Comparison of ENCODE assay signal across 19 cellular contexts in genomic region chr1:192889082-192889481, GRCh38.
DNase-seq lines count a peak whose midpoint lies in the region; ATAC-seq, FAIRE-seq and TF ChIP-seq lines count a peak whose summit lies in the region.
"Had no signal": no experiment of that assay in that cellular context is flagged by ENCODE, and none has a peak within 500 bp of the region (broad histone marks: within the 10 kb centered on the region; RNA-seq: fewer than 3 reads in every experiment).

No MANE protein-coding gene starts in this region.

- H3K27me3 Mint-ChIP-seq in nephron progenitor cell (ENCODE audit: low read depth, poor library complexity), result no peaks in the 10 kb centered on the region
- no peaks in the 10 kb centered on the region for H3K27me3 Mint-ChIP-seq in activated CD4-positive, alpha-beta memory T cell treated with anti-CD3 and anti-CD28 coated beads for 36 hours
- H3K27me3 Mint-ChIP-seq: CD4-positive, alpha-beta memory T cell had no signal

- CTCF ChIA-PET in K562 (lab: Yijun Ruan, JAX; ENCODE audit: low intra/inter-chr PET ratio), result no interaction called here
- CTCF ChIA-PET in activated CD4-positive, alpha-beta memory T cell treated with anti-CD3 and anti-CD28 coated beads for 36 hours (lab: Charles Lee), result no interaction called here

- H3K27ac ChIP-seq in K562 (ENCODE audit: extremely low read depth, low read depth, low read length), result no peak overlapping the region
- H3K27ac ChIP-seq: C4-2B had no signal

- H3K4me3 Mint-ChIP-seq in nephron progenitor cell, result no peak overlapping the region
- H3K4me3 Mint-ChIP-seq in activated CD4-positive, alpha-beta memory T cell treated with anti-CD3 and anti-CD28 coated beads for 36 hours, result no peak overlapping the region
- H3K4me3 Mint-ChIP-seq: CD4-positive, alpha-beta memory T cell had no signal

- TF ChIP-seq EP300 in K562 (IDR thresholded peaks at IDR 0.05; ENCODE audit: low read length), result no peak

- BruUV-seq in K562 (replicated peaks; lab: Mats Ljungman, UMichigan), result no TSS peak

- H3K27ac Mint-ChIP-seq in nephron progenitor cell, result no peak overlapping the region
- H3K27ac Mint-ChIP-seq in activated CD4-positive, alpha-beta memory T cell treated with anti-CD3 and anti-CD28 coated beads for 36 hours, result no peak overlapping the region
- H3K27ac Mint-ChIP-seq: CD4-positive, alpha-beta memory T cell had no signal

- peaks cover 11% of the 10 kb centered on the region for H3K4me1 Mint-ChIP-seq in nephron progenitor cell
- no peaks in the 10 kb centered on the region for H3K4me1 Mint-ChIP-seq in activated CD4-positive, alpha-beta memory T cell treated with anti-CD3 and anti-CD28 coated beads for 36 hours (ENCODE audit: low read depth)
- H3K4me1 Mint-ChIP-seq: CD4-positive, alpha-beta memory T cell had no signal

- no peaks in the 10 kb centered on the region for H3K36me3 Mint-ChIP-seq in nephron progenitor cell (ENCODE audit: low read depth)
- H3K36me3 Mint-ChIP-seq in activated CD4-positive, alpha-beta memory T cell treated with anti-CD3 and anti-CD28 coated beads for 36 hours, result no peaks in the 10 kb centered on the region
- H3K36me3 Mint-ChIP-seq: CD4-positive, alpha-beta memory T cell had no signal

- no peak for TF ChIP-seq POLR2A in K562 (conservative IDR thresholded peaks at IDR 0.05)

- H3K4me1 ChIP-seq in K562 (replicated peaks in 1 of 2; ENCODE audit: control insufficient read depth in 2 of 2, insufficient read depth in 2 of 2, low read length in 2 of 2), result no peaks in the 10 kb centered on the region

- no peak for DNase-seq in D721Med (ENCODE audit: insufficient read length, low spot score)
- DNase-seq in OCI-M1 (lab: John Stamatoyannopoulos, UW), result peak; percentile 65
- no peak for DNase-seq in K562 (ENCODE audit: extremely low read depth in 1 of 4, low spot score in 3 of 4)
- no peak for DNase-seq in activated gamma-delta T cell treated with Interleukin-2 at 50 U/mL for 16 hours
- no peak for DNase-seq in nephron progenitor cell
- DNase-seq in activated CD4-positive, alpha-beta memory T cell treated with anti-CD3 and anti-CD28 coated beads for 36 hours, result no peak
- DNase-seq in frontal cortex (ENCODE audit: low spot score in 2 of 2), result no peak
- DNase-seq: ACHN; CD4-positive, alpha-beta memory T cell; DMS153; DMS79 treated with DMSO at 0.1 percent for 48 hours; EL had no signal

- intact Hi-C loops in K562 (cut with micrococcal nuclease), result no loop called here
- intact Hi-C loops in activated CD4-positive, alpha-beta memory T cell treated with anti-CD3 and anti-CD28 coated beads for 36 hours (cut with micrococcal nuclease), result no loop called here

- TF ChIP-seq RAD21 in K562 (CRISPR knock-in tag; conservative IDR thresholded peaks at IDR 0.05 in 1 of 2, IDR thresholded peaks at IDR 0.05 in 1 of 2), result no peak

- H4K20me1 ChIP-seq in K562 (replicated peaks; ENCODE audit: control insufficient read depth, insufficient read depth, low read length), result no peaks in the 10 kb centered on the region

- H3K9ac ChIP-seq in K562 (ENCODE audit: insufficient read depth in 1 of 2, low read depth in 2 of 2, low read length in 2 of 2), result no peak overlapping the region

- no peaks in the 10 kb centered on the region for H3K9me3 Mint-ChIP-seq in nephron progenitor cell
- H3K9me3 Mint-ChIP-seq in activated CD4-positive, alpha-beta memory T cell treated with anti-CD3 and anti-CD28 coated beads for 36 hours, result no peaks in the 10 kb centered on the region

- POLR2A ChIA-PET in K562 (lab: Yijun Ruan, JAX), result no interaction called here
- POLR2A ChIA-PET in activated CD4-positive, alpha-beta memory T cell treated with anti-CD3 and anti-CD28 coated beads for 36 hours (lab: Charles Lee), result no interaction called here

- peaks cover 0 to 7% of the 10 kb centered on the region in 2 experiments; a peak in 2 of 5 replicates for H3K27me3 ChIP-seq in K562 (ENCODE audit: control insufficient read depth in 2 of 2, insufficient read depth in 2 of 2, low read length in 2 of 2)

- no peaks in the 10 kb centered on the region for H3K79me2 ChIP-seq in K562 (ENCODE audit: control insufficient read depth, insufficient read depth, low read length)

- TF ChIP-seq CTCF in D721Med (IDR thresholded peaks at IDR 0.05; ENCODE audit: insufficient read depth, missing control alignments), result no peak
- TF ChIP-seq CTCF in K562 (IDR thresholded peaks at IDR 0.05 in 2 of 3, conservative IDR thresholded peaks at IDR 0.05 in 1 of 3; ENCODE audit: insufficient read depth in 2 of 3, low read depth in 1 of 3, low read length in 3 of 3), result no peak
- TF ChIP-seq CTCF in nephron progenitor cell (IDR thresholded peaks at IDR 0.05), result no peak

- no peaks in the 10 kb centered on the region for H3K36me3 ChIP-seq in K562 (ENCODE audit: control insufficient read depth, insufficient read depth, low read length)
- H3K36me3 ChIP-seq: HAP-1 had no signal

- FAIRE-seq in D721Med (lab: Jason Lieb, UNC) (peak; percentile 76), K562 (lab: Jason Lieb, UNC) (no peak), frontal cortex (lab: Jason Lieb, UNC) (no peak)
- FAIRE-seq: G401.6, GM12892, H1, HepG2, HTR-8/SVneo had no signal

- no peak overlapping the region for H2AFZ ChIP-seq in K562 (ENCODE audit: low read depth, low read length)

- in situ Hi-C loops in K562 (cut with MboI), result no loop called here

- WGBS in K562 (ENCODE audit: insufficient coverage, low coverage, missing lambda C conversion rate), result 4% methylated on average over 4 of the region's 4 CpGs

- no peak overlapping the region for H3K4me3 ChIP-seq in K562
- H3K4me3 ChIP-seq: HAP-1 had no signal

- no peak for ATAC-seq in K562
- ATAC-seq: HepG2 had no signal

- H3K9me1 ChIP-seq in K562 (ENCODE audit: control insufficient read depth, insufficient read depth, low read length), result no peaks in the 10 kb centered on the region

- no peaks in the 10 kb centered on the region for H3K9me3 ChIP-seq in K562 (replicated peaks; ENCODE audit: control insufficient read depth, insufficient read depth, low read depth, low read length)
- H3K9me3 ChIP-seq: HAP-1 had no signal

- no peak overlapping the region for H3K4me2 ChIP-seq in K562 (ENCODE audit: insufficient read depth, low read length)

TF ChIP-seq in K562, 482 proteins besides CTCF, POLR2A, EP300 and RAD21:
- TF ChIP-seq RCOR1 (IDR thresholded peaks at IDR 0.05; ENCODE audit: borderline replicate concordance in 1 of 2, low read depth in 2 of 2, low read length in 2 of 2), result peak in 1 of 2 experiments; percentile 60; a peak in 1 of 4 replicates
- TF ChIP-seq TEAD4 (IDR thresholded peaks at IDR 0.05; ENCODE audit: low read length), result peak; percentile 38; the same call in 1 of the 2 replicates
- TF ChIP-seq TEAD4 (CRISPR knock-in tag; IDR thresholded peaks at IDR 0.05; ENCODE audit: borderline replicate concordance), result no peak
- peak; percentile 38 to 53; a peak in 2 of 4 replicates for TF ChIP-seq KDM1A (IDR thresholded peaks at IDR 0.05)
- TF ChIP-seq MEIS2 (IDR thresholded peaks at IDR 0.05; ENCODE audit: partially characterized antibody), result peak; percentile 33
- TF ChIP-seq TOE1 (IDR thresholded peaks at IDR 0.05; ENCODE audit: borderline replicate concordance), result no peak
- no peak for TF ChIP-seq TOE1 (CRISPR knock-in tag; IDR thresholded peaks at IDR 0.05; ENCODE audit: borderline replicate concordance, low read depth)
- TF ChIP-seq WHSC1 (IDR thresholded peaks at IDR 0.05; ENCODE audit: low read length), result no peak
- TF ChIP-seq CBFA2T3 (IDR thresholded peaks at IDR 0.05), result peak; percentile 13; the same call in 1 of the 2 replicates
- TF ChIP-seq HDAC1 (IDR thresholded peaks at IDR 0.05), result 0 out of 4 replicates have a peak, but pooled peaks of 1 of the 2 experiments have one; percentile 10
